8 cellular contexts compared by ENCODE assay signal in genomic region chr14:22837059-22837749, GRCh38. TPM values are rescaled to one million over a fixed set of nuclear protein-coding genes. Genes with fewer than 3 reads are reported as not detected.
DNase-seq lines count a peak whose midpoint lies in the region; ATAC-seq and TF ChIP-seq lines count a peak whose summit lies in the region.

No MANE protein-coding gene starts in this region.

- intact Hi-C loops in CD14-positive monocyte (cut with micrococcal nuclease): no loop called here

- peaks cover 57% of the 10 kb centered on the region for H3K36me3 ChIP-seq in brain microvascular endothelial cell (replicated peaks)
- no peaks in the 10 kb centered on the region for H3K36me3 ChIP-seq in kidney epithelial cell (ENCODE audit: control insufficient read depth, insufficient read depth, low read length)

- H3K27ac Mint-ChIP-seq in CD14-positive monocyte: peak overlapping the region; percentile 78 to 95 (median 84)

- ATAC-seq in stimulated activated naive CD8-positive, alpha-beta T cell treated with anti-CD3 and anti-CD28 coated beads, Interleukin-15, Interleukin-2, amounts not matched to agents 100 U/mL and 50 U/mL, for 24 hours: no peak

- peak overlapping the region; percentile 100 for H3K4me3 Mint-ChIP-seq in CD14-positive monocyte

- peaks cover 23 to 34% (median 23%) of the 10 kb centered on the region in 3 donors for H3K27me3 Mint-ChIP-seq in CD14-positive monocyte (ENCODE audit: low read depth in 3 of 3)

- peaks cover 38% of the 10 kb centered on the region for H3K4me1 Mint-ChIP-seq in CD14-positive monocyte

- DNase-seq in CD14-positive monocyte (ENCODE audit: low spot score) (no peak), brain microvascular endothelial cell (peak; percentile 61), kidney epithelial cell (ENCODE audit: low read depth) (no peak), cerebellar cortex (ENCODE audit: low spot score) (no peak), HPDE6-E6E7 (ENCODE audit: extremely low spot score) (no peak)
- DNase-seq in stimulated activated naive CD8-positive, alpha-beta T cell treated with anti-CD3 and anti-CD28 coated beads, Interleukin-15, Interleukin-2, amounts not matched to agents 100 U/mL and 50 U/mL, for 24 hours: peak; percentile 34
- DNase-seq in activated effector memory CD4-positive, alpha-beta T cell treated with anti-CD3 and anti-CD28 coated beads, Interleukin-2, amount 50 U/mL, for 16 hours: no peak

- no peak for TF ChIP-seq EP300 in Ishikawa (IDR thresholded peaks at IDR 0.05; ENCODE audit: borderline replicate concordance)

- H3K4me3 ChIP-seq in brain microvascular endothelial cell (ENCODE audit: low read depth, low read length) (peak overlapping the region; percentile 93), kidney epithelial cell (ENCODE audit: low read depth, low read length) (peak overlapping the region; percentile 94)

- peaks cover 31 to 32% of the 10 kb centered on the region in 2 donors for H3K36me3 Mint-ChIP-seq in CD14-positive monocyte

- H3K27me3 ChIP-seq in brain microvascular endothelial cell (replicated peaks) (no peaks in the 10 kb centered on the region), kidney epithelial cell (ENCODE audit: control insufficient read depth, insufficient read depth, low read length) (no peaks in the 10 kb centered on the region)

- in situ Hi-C loops in brain microvascular endothelial cell (cut with HindIII; ENCODE audit: low pct_ligation_motif_present, low sequenced_read_pairs): no loop called here

- no peak for TF ChIP-seq RAD21 in Ishikawa (IDR thresholded peaks at IDR 0.05; ENCODE audit: low read depth)

- peak overlapping the region; percentile 89 for H3K27ac ChIP-seq in brain microvascular endothelial cell

- H3K9me3 Mint-ChIP-seq in CD14-positive monocyte: peaks cover 3 to 12% (median 7%) of the 10 kb centered on the region in 7 donors

- no peak for TF ChIP-seq CTCF in CD14-positive monocyte (IDR thresholded peaks at IDR 0.05)
- no peak for TF ChIP-seq CTCF in brain microvascular endothelial cell (IDR thresholded peaks at IDR 0.05; ENCODE audit: low read depth, low read length, missing control alignments)
- no peak for TF ChIP-seq CTCF in kidney epithelial cell (IDR thresholded peaks at IDR 0.05; ENCODE audit: insufficient read depth, low read length, poor library complexity, severe bottlenecking)

TF ChIP-seq in Ishikawa, 13 proteins besides CTCF, POLR2A, EP300 and RAD21:
- 0 out of 2 replicates have a peak, but pooled peaks have one; percentile 23 for TF ChIP-seq MAX (IDR thresholded peaks at IDR 0.05)
- TF ChIP-seq TAF1 (IDR thresholded peaks at IDR 0.05; ENCODE audit: low read depth): peak; percentile 24; the same call in 1 of the 2 replicates
- TF ChIP-seq EGR1 (IDR thresholded peaks at IDR 0.05): no peak
- TF ChIP-seq REST (IDR thresholded peaks at IDR 0.05; ENCODE audit: low read depth): no peak
- no peak for TF ChIP-seq NFIC (IDR thresholded peaks at IDR 0.05)
- TF ChIP-seq USF1 (IDR thresholded peaks at IDR 0.05): no peak
- TF ChIP-seq ZBTB7A (IDR thresholded peaks at IDR 0.05; ENCODE audit: low read depth): peak; percentile 63
- TF ChIP-seq FOXM1 (IDR thresholded peaks at IDR 0.05; ENCODE audit: borderline replicate concordance, low read depth): no peak
- TF ChIP-seq YY1 (IDR thresholded peaks at IDR 0.05; ENCODE audit: low read depth): no peak
- TF ChIP-seq TCF12 (IDR thresholded peaks at IDR 0.05; ENCODE audit: low read depth): peak; percentile 29; the same call in 1 of the 2 replicates
- TF ChIP-seq CREB1 (IDR thresholded peaks at IDR 0.05; ENCODE audit: low read depth): no peak
- no peak for TF ChIP-seq TEAD4 (IDR thresholded peaks at IDR 0.05)
- no peak for TF ChIP-seq CEBPB (IDR thresholded peaks at IDR 0.05)

RNA-seq across cellular contexts. Expression of gene MMP14, which starts 0.8 kb away (rescaled TPM):
- polyA plus RNA-seq in CD14-positive monocyte: under 1 TPM; 0.14 to 0.44 TPM
- 650 and 669 TPM in 2 replicates for total RNA-seq in kidney epithelial cell

RNA-seq across cellular contexts. Expression of gene MRPL52, which starts 7.5 kb away (rescaled TPM):
- 100 to 1,000 TPM; 130 to 164 TPM for polyA plus RNA-seq in CD14-positive monocyte
- total RNA-seq in kidney epithelial cell: 102 and 362 TPM in 2 replicates

RNA-seq across cellular contexts. Expression of gene SLC7A7, which starts 22.0 kb away (rescaled TPM):
- 100 to 1,000 TPM; 262 to 371 TPM for polyA plus RNA-seq in CD14-positive monocyte
- 6.8 and 10.0 TPM in 2 replicates for total RNA-seq in kidney epithelial cell

RNA-seq across cellular contexts. Expression of gene LRP10, which starts 34.3 kb away (rescaled TPM):
- polyA plus RNA-seq in CD14-positive monocyte: 10 to 100 TPM; 39.0 to 51.5 TPM
- total RNA-seq in kidney epithelial cell: 124 and 150 TPM in 2 replicates

RNA-seq across cellular contexts. Expression of gene REM2, which starts 45.8 kb away (rescaled TPM):
- polyA plus RNA-seq in CD14-positive monocyte: not detected
- total RNA-seq in kidney epithelial cell: 0.48 and 1.2 TPM in 2 replicates

Comparison
In these comparisons a context has a peak if more than half of its experiments do, and no peak if none do; other contexts are left out.
1. DNase-seq: peak in brain microvascular endothelial cell (single experiment) and stimulated activated naive CD8-positive, alpha-beta T cell treated with anti-CD3 and anti-CD28 coated beads, Interleukin-15, Interleukin-2, amounts not matched to agents 100 U/mL and 50 U/mL, for 24 hours (single experiment); none in CD14-positive monocyte (single experiment), kidney epithelial cell (single experiment), cerebellar cortex (single experiment), HPDE6-E6E7 (single experiment) and activated effector memory CD4-positive, alpha-beta T cell treated with anti-CD3 and anti-CD28 coated beads, Interleukin-2, amount 50 U/mL, for 16 hours (single experiment).